ENCODE assay signal across 8 cellular contexts in the genomic region with DNA sequence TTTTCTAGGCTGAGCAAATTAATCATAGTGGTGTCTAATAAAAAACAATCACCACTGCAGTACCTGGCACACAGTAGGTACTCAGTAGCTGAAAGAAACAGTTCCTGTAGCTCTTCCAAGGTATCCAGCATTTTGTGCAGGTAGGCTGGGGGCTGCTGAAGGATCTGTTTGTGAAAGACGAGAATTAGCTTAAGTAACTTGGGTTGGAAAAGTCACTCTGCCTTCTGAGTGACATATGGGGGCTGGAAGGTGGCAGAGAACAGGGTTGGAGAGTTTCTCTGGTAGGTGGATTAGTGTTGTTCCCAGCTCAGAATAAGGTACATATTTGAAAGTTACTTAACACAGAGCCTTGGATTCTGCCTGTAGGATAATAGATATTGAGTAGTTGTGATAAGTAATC.
DNase-seq lines count a peak whose midpoint lies in the region; ATAC-seq and TF ChIP-seq lines count a peak whose summit lies in the region.
"Had no signal": no experiment of that assay in that cellular context is flagged by ENCODE, and none has a peak within 500 bp of the region (broad histone marks: within the 10 kb centered on the region; RNA-seq: fewer than 3 reads in every experiment).

No MANE protein-coding gene starts in this region.

- DNase-seq in GM23248 (no peak), esophagus muscularis mucosa (ENCODE audit: extremely low spot score) (peak; percentile 42), MV-4-11 (lab: John Stamatoyannopoulos, UW) (no peak), NCI-H526 (lab: John Stamatoyannopoulos, UW) (no peak)
- DNase-seq: NCI-H510A had no signal

- TF ChIP-seq POLR2A in esophagus muscularis mucosa (IDR thresholded peaks at IDR 0.05; ENCODE audit: low read depth) = no peak

- ATAC-seq in HG03097 (IDR thresholded peaks at IDR 0.05; ENCODE audit: low FRiP score, unreplicated experiment) = no peak

- peaks cover 46% of the 10 kb centered on the region for H3K4me1 ChIP-seq in GM23248 (ENCODE audit: insufficient read depth)
- H3K4me1 ChIP-seq in OCI-LY3 (ENCODE audit: low read length) = peaks cover 46% of the 10 kb centered on the region
- peaks cover 40 to 71% (median 55%) of the 10 kb centered on the region in 4 donors for H3K4me1 ChIP-seq in esophagus muscularis mucosa
- peaks cover 54% of the 10 kb centered on the region for H3K4me1 ChIP-seq in skeletal muscle satellite cell (ENCODE audit: control insufficient read depth, insufficient read depth, low read length)

- 92 to 100% methylated on average over 1 of the region's 1 CpG for WGBS in GM23248 (ENCODE audit: low coverage in 1 of 2, low lambda C conversion rate in 2 of 2, missing lambda C conversion rate in 2 of 2), 2 experiments
- 100% methylated on average over 1 of the region's 1 CpG for WGBS in esophagus muscularis mucosa

- H3K9ac ChIP-seq in GM23248 = peak overlapping the region; percentile 67
- H3K9ac ChIP-seq in OCI-LY3 (ENCODE audit: low read length) = peak overlapping the region; percentile 64
- peak overlapping the region; percentile 67 for H3K9ac ChIP-seq in skeletal muscle satellite cell (ENCODE audit: low read depth, low read length)

- no peak for TF ChIP-seq CTCF in OCI-LY3 (IDR thresholded peaks at IDR 0.05; ENCODE audit: low read depth, low read length)
- TF ChIP-seq CTCF in esophagus muscularis mucosa (IDR thresholded peaks at IDR 0.05) = no peak

- in situ Hi-C loops in GM23248 (cut with MboI) = no loop called here

- peaks cover 35% of the 10 kb centered on the region for H3F3A ChIP-seq in GM23248 (ENCODE audit: insufficient read depth)

- H3K36me3 ChIP-seq in GM23248 (ENCODE audit: low read depth) (no peaks in the 10 kb centered on the region), OCI-LY3 (replicated peaks; ENCODE audit: low read depth, low read length) (no peaks in the 10 kb centered on the region), esophagus muscularis mucosa (no peaks in the 10 kb centered on the region), skeletal muscle satellite cell (ENCODE audit: insufficient read depth, low read length) (no peaks in the 10 kb centered on the region)

- no peaks in the 10 kb centered on the region for H3K9me2 ChIP-seq in GM23248 (ENCODE audit: insufficient read depth)

- H3K4me3 ChIP-seq in GM23248 (peak overlapping the region; percentile 69), OCI-LY3 (ENCODE audit: low read length) (peak overlapping the region; percentile 63), esophagus muscularis mucosa (no peak overlapping the region), skeletal muscle satellite cell (ENCODE audit: low read length) (peak overlapping the region; percentile 60)

- H3K4me2 ChIP-seq in GM23248 (ENCODE audit: unreplicated experiment) = peak overlapping the region; percentile 80
- peak overlapping the region; percentile 83 for H3K4me2 ChIP-seq in OCI-LY3 (ENCODE audit: low read length)
- H3K4me2 ChIP-seq in skeletal muscle satellite cell (ENCODE audit: low read length) = peak overlapping the region; percentile 78

- intact Hi-C loops in esophagus muscularis mucosa (cut with DNase I) = loop anchor here (5.0 kb wide), 1 partner anchor 71 kb away; a partner anchor contains a TSS

- H3K27ac ChIP-seq in GM23248 = peak overlapping the region; percentile 51
- peak overlapping the region; percentile 83 for H3K27ac ChIP-seq in OCI-LY3 (ENCODE audit: low read length)
- H3K27ac ChIP-seq in esophagus muscularis mucosa (replicated peaks in 1 of 4) = peak overlapping the region; percentile 3 to 35 (median 11)

- H4K20me1 ChIP-seq in GM23248 (ENCODE audit: insufficient read depth) (no peaks in the 10 kb centered on the region), OCI-LY3 (ENCODE audit: insufficient read depth, low read length) (no peaks in the 10 kb centered on the region)

- no peak for TF ChIP-seq EP300 in esophagus muscularis mucosa (IDR thresholded peaks at IDR 0.05)

- H3K27me3 ChIP-seq in GM23248 (replicated peaks; ENCODE audit: insufficient read depth) (no peaks in the 10 kb centered on the region), OCI-LY3 (ENCODE audit: low read depth, low read length) (no peaks in the 10 kb centered on the region), esophagus muscularis mucosa (no peaks in the 10 kb centered on the region), skeletal muscle satellite cell (ENCODE audit: control insufficient read depth, insufficient read depth, low read length) (no peaks in the 10 kb centered on the region)

- H3K9me3 ChIP-seq in GM23248 (ENCODE audit: low read depth) (peaks cover 2% of the 10 kb centered on the region), OCI-LY3 (ENCODE audit: insufficient read depth, low read length) (no peaks in the 10 kb centered on the region), esophagus muscularis mucosa (no peaks in the 10 kb centered on the region), skeletal muscle satellite cell (replicated peaks; ENCODE audit: low read length) (no peaks in the 10 kb centered on the region)

- H2AFZ ChIP-seq in GM23248 (peak overlapping the region; percentile 71), OCI-LY3 (ENCODE audit: low read depth, low read length) (peak overlapping the region; percentile 74)

- H3K79me2 ChIP-seq in GM23248 (ENCODE audit: insufficient read depth) = peaks cover 98% of the 10 kb centered on the region
- no peaks in the 10 kb centered on the region for H3K79me2 ChIP-seq in OCI-LY3 (ENCODE audit: low read length)

Comparison
In these comparisons a context has a peak if more than half of its experiments do, and no peak if none do; other contexts are left out.
1. H3K27ac ChIP-seq: peak in every context shown above with its lines; median percentile 83 in OCI-LY3; 51 in GM23248; 11 in esophagus muscularis mucosa.
2. H3K4me3 ChIP-seq: peak in GM23248 (single experiment), OCI-LY3 (single experiment) and skeletal muscle satellite cell (single experiment); none in esophagus muscularis mucosa (0 of 4).
3. Peak in every context shown above with its lines, with median percentiles within 50 percentile points of each other: H3K4me2 ChIP-seq and H3K9ac ChIP-seq.